Comparison of ENCODE assay signal across 17 cellular contexts in the genomic region with DNA sequence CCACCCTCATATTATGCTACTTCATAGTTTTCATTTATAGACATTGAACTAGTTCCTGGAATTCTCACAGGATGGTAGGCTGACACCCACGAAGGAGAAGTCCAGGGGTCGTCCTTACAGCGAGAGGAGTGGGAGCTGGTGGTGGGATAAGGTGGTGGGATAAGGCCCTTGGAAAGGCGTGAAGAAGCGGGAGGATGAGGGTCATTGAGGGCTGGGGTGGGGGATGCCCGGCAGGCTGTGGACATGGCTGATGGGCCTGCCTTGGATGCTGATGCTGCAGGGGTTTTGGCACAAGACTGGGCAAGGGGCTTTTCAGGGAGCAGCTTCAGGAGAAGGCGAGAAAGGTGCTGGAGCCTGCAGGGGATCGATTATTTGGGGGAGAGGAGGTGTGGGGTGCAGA. TPM values are rescaled to one million over a fixed set of nuclear protein-coding genes. Genes with fewer than 3 reads are reported as not detected.
DNase-seq lines count a peak whose midpoint lies in the region; ATAC-seq and TF ChIP-seq lines count a peak whose summit lies in the region.
"Had no signal": no experiment of that assay in that cellular context is flagged by ENCODE, and none has a peak within 500 bp of the region (broad histone marks: within the 10 kb centered on the region; RNA-seq: fewer than 3 reads in every experiment).

No MANE protein-coding gene starts in this region.

- DNase-seq in osteoblast (ENCODE audit: insufficient read length, low spot score, missing footprints): peak; percentile 18
- no peak for DNase-seq in SIG-M5 treated with dmso at 0.1 percent for 504 hours (lab: John Stamatoyannopoulos, UW; ENCODE audit: unreplicated experiment)
- DNase-seq in hepatocyte (ENCODE audit: low spot score): no peak
- no peak for DNase-seq in NCI-H1105 treated with DMSO at 0.1 percent for 48 hours (lab: John Stamatoyannopoulos, UW)
- DNase-seq: AML-193; CD4-positive, alpha-beta memory T cell; DMS153; DMS79; GDM1; GOT3; H7 had no signal

- peaks cover 65% of the 10 kb centered on the region for H3K4me1 Mint-ChIP-seq in brain
- H3K4me1 Mint-ChIP-seq: CD14-positive monocyte; CD4-positive, alpha-beta memory T cell had no signal

- H3K4me3 ChIP-seq in mesodermal cell (ENCODE audit: extremely low read depth, insufficient read depth, low read length, poor library complexity, severe bottlenecking): no peak overlapping the region
- no peak overlapping the region for H3K4me3 ChIP-seq in osteoblast (ENCODE audit: insufficient read depth, low read length)
- H3K4me3 ChIP-seq in hepatocyte: no peak overlapping the region
- H3K4me3 ChIP-seq: A549 had no signal

- H3K27ac ChIP-seq in mesodermal cell (ENCODE audit: low read depth, low read length, severe bottlenecking) (peak overlapping the region; percentile 0), osteoblast (ENCODE audit: low read depth, low read length) (no peak overlapping the region), hepatocyte (no peak overlapping the region)
- H3K27ac ChIP-seq: A549 had no signal

- no peaks in the 10 kb centered on the region for H4K20me1 ChIP-seq in osteoblast (ENCODE audit: insufficient read depth, low read length)
- peaks cover 12% of the 10 kb centered on the region for H4K20me1 ChIP-seq in hepatocyte (ENCODE audit: insufficient read depth, poor library complexity, severe bottlenecking)

- peaks cover 9% of the 10 kb centered on the region for H3K27me3 Mint-ChIP-seq in brain

- ATAC-seq in GM18519 (IDR thresholded peaks at IDR 0.05; ENCODE audit: low FRiP score, unreplicated experiment): no peak
- ATAC-seq: A549, HCT116 had no signal

- H3K4me1 ChIP-seq in mesodermal cell (ENCODE audit: control insufficient read depth, insufficient read depth, low read length, poor library complexity, severe bottlenecking): peaks cover 57% of the 10 kb centered on the region
- no peaks in the 10 kb centered on the region for H3K4me1 ChIP-seq in osteoblast (ENCODE audit: insufficient read depth, low read length)
- no peaks in the 10 kb centered on the region for H3K4me1 ChIP-seq in hepatocyte (ENCODE audit: insufficient read depth)
- H3K4me1 ChIP-seq: A549 had no signal

- H2AFZ ChIP-seq in osteoblast (ENCODE audit: low read length) (no peak overlapping the region), hepatocyte (no peak overlapping the region)

- no peaks in the 10 kb centered on the region for H3K9me2 ChIP-seq in hepatocyte (replicated peaks; ENCODE audit: insufficient read depth)

- no peak overlapping the region for H3K4me3 Mint-ChIP-seq in brain
- H3K4me3 Mint-ChIP-seq: CD4-positive, alpha-beta memory T cell had no signal

- H3K36me3 ChIP-seq in mesodermal cell (ENCODE audit: control insufficient read depth, insufficient read depth, low read length) (peaks cover 37% of the 10 kb centered on the region), osteoblast (ENCODE audit: insufficient read depth, low read length) (no peaks in the 10 kb centered on the region), hepatocyte (replicated peaks; ENCODE audit: insufficient read depth, low read depth) (no peaks in the 10 kb centered on the region)

- H3K36me3 Mint-ChIP-seq in brain: peaks cover 17% of the 10 kb centered on the region
- H3K36me3 Mint-ChIP-seq: CD14-positive monocyte; CD4-positive, alpha-beta memory T cell had no signal

- 92 to 93% methylated on average over 5 to 8 of the region's 8 CpGs for WGBS in mesodermal cell (ENCODE audit: insufficient coverage in 2 of 2), 2 experiments
- 90% methylated on average over 8 of the region's 8 CpGs for WGBS in hepatocyte (ENCODE audit: low lambda C conversion rate, missing lambda C conversion rate)

- H3K9me3 ChIP-seq in mesodermal cell (ENCODE audit: control insufficient read depth, low read length): no peaks in the 10 kb centered on the region
- no peaks in the 10 kb centered on the region for H3K9me3 ChIP-seq in osteoblast (ENCODE audit: low read depth, low read length)
- H3K9me3 ChIP-seq in hepatocyte (ENCODE audit: low read depth): no peaks in the 10 kb centered on the region
- H3K9me3 ChIP-seq: A549 had no signal

- no peak for TF ChIP-seq CTCF in brain (conservative IDR thresholded peaks at IDR 0.05)
- TF ChIP-seq CTCF in osteoblast (IDR thresholded peaks at IDR 0.05; ENCODE audit: extremely low read depth, low read depth, low read length): no peak
- no peak for TF ChIP-seq CTCF in hepatocyte (IDR thresholded peaks at IDR 0.05; ENCODE audit: poor library complexity)

- peak overlapping the region in 3 of 5 experiments; percentile 23 to 31 (median 29) for H3K27ac Mint-ChIP-seq in brain
- H3K27ac Mint-ChIP-seq: CD14-positive monocyte; CD4-positive, alpha-beta memory T cell had no signal

- peaks cover 55% of the 10 kb centered on the region for H3K27me3 ChIP-seq in osteoblast (ENCODE audit: insufficient read depth, low read length)
- no peaks in the 10 kb centered on the region for H3K27me3 ChIP-seq in hepatocyte

- no peaks in the 10 kb centered on the region for H3K9me3 Mint-ChIP-seq in brain
- H3K9me3 Mint-ChIP-seq: CD14-positive monocyte; CD4-positive, alpha-beta memory T cell had no signal

- H3K79me2 ChIP-seq in osteoblast (ENCODE audit: insufficient read depth, low read length): no peaks in the 10 kb centered on the region
- H3K79me2 ChIP-seq in hepatocyte: peaks cover 59% of the 10 kb centered on the region

- H3K4me2 ChIP-seq in osteoblast (ENCODE audit: insufficient read depth, low read length) (no peak overlapping the region), hepatocyte (no peak overlapping the region)
- H3K4me2 ChIP-seq: A549 had no signal

RNA-seq across cellular contexts. Expression of a gene that starts 9.4 kb away (rescaled TPM):
- polyA plus RNA-seq in brain (ENCODE audit: insufficient read depth, low read depth, low replicate concordance): 33.1 TPM
- 49.6 TPM for polyA plus RNA-seq in mesodermal cell (2013, experiment 1 of 2)
- polyA plus RNA-seq in mesodermal cell (2013, experiment 2 of 2): 34.2 TPM
- 49.2 and 60.8 TPM in 2 replicates for total RNA-seq in osteoblast
- 23.6 and 31.0 TPM in 2 replicates for total RNA-seq in hepatocyte
- 11.1 and 11.6 TPM in 2 replicates for polyA plus RNA-seq in hepatocyte
- total RNA-seq: CD4-positive, alpha-beta memory T cell had no signal
- polyA plus RNA-seq: CD14-positive monocyte; CD4-positive, alpha-beta memory T cell had no signal
